ENCODE assay signal across 15 cellular contexts in the genomic region with DNA sequence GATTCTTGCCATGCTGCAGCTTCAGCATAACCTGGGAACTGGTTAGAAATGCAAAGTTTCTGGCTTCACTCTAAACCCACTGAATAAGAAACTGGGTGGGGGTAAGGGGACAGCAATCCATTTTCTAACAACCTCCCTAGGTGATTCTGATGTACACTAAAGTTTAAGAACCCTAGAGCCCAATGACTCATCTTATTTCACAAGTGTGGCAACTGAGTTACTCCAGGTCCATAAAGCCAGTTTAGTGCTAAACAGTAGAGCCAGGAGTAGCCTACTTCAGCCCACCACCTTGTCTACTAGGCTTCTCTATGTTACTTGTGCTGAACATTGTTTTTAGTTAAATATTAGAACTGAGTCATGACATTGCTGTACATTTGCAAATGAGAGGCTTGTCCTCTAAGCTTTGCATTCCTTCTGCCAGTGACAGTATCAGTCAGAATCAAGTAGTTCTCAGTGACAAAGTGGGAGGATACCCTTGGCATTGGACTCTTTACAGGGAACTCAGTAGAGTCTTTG.
DNase-seq lines count a peak whose midpoint lies in the region; ATAC-seq, FAIRE-seq and TF ChIP-seq lines count a peak whose summit lies in the region.
"Had no signal": no experiment of that assay in that cellular context is flagged by ENCODE, and none has a peak within 500 bp of the region (broad histone marks: within the 10 kb centered on the region; RNA-seq: fewer than 3 reads in every experiment).

No MANE protein-coding gene starts in this region.

- H3K4me1 ChIP-seq in neural progenitor cell, result peaks cover 10% of the 10 kb centered on the region
- H3K4me1 ChIP-seq: tibial nerve had no signal

- H3F3A ChIP-seq in neural progenitor cell (ENCODE audit: low read depth), result peaks cover 4% of the 10 kb centered on the region

- ATAC-seq in activated CD8-positive, alpha-beta T cell treated with anti-CD3 and anti-CD28 coated beads for 36 hours, result no peak
- no peak for ATAC-seq in activated CD8-positive, alpha-beta T cell treated with anti-CD3 and anti-CD28 coated beads, Interleukin-2, amount 10 ng/mL, durations not matched to agents 7 days and 5 days
- peak; percentile 16 for ATAC-seq in HG02938 (IDR thresholded peaks at IDR 0.05; ENCODE audit: unreplicated experiment)
- no peak for ATAC-seq in HG02885 (IDR thresholded peaks at IDR 0.05; ENCODE audit: poor library complexity, unreplicated experiment)

- no peak overlapping the region for H3K4me3 ChIP-seq in neural progenitor cell
- H3K4me3 ChIP-seq: tibial nerve had no signal

- peak; percentile 62 for FAIRE-seq in RCC 7860 (lab: Jason Lieb, UNC)

- peak overlapping the region; percentile 57 for H3K27ac Mint-ChIP-seq in activated CD8-positive, alpha-beta T cell treated with anti-CD3 and anti-CD28 coated beads for 36 hours
- no peak overlapping the region for H3K27ac Mint-ChIP-seq in activated CD8-positive, alpha-beta T cell treated with anti-CD3 and anti-CD28 coated beads, Interleukin-2, amount 10 ng/mL, durations not matched to agents 7 days and 5 days
- H3K27ac Mint-ChIP-seq in neural progenitor cell, result peak overlapping the region; percentile 16

- H3K4me2 ChIP-seq in neural progenitor cell, result no peak overlapping the region

- no peak overlapping the region for H3K27ac ChIP-seq in neural progenitor cell
- H3K27ac ChIP-seq: brain microvascular endothelial cell, tibial nerve had no signal

- no peak overlapping the region for H3K4me3 Mint-ChIP-seq in activated CD8-positive, alpha-beta T cell treated with anti-CD3 and anti-CD28 coated beads for 36 hours
- H3K4me3 Mint-ChIP-seq in activated CD8-positive, alpha-beta T cell treated with anti-CD3 and anti-CD28 coated beads, Interleukin-2, amount 10 ng/mL, durations not matched to agents 7 days and 5 days, result no peak overlapping the region
- no peak overlapping the region for H3K4me3 Mint-ChIP-seq in neural progenitor cell
- H3K4me3 Mint-ChIP-seq: activated CD4-positive, alpha-beta T cell treated with anti-CD3 and anti-CD28 coated beads, Interleukin-2, amount 10 ng/mL, durations not matched to agents 7 days and 5 days had no signal

- H3K36me3 Mint-ChIP-seq in activated CD8-positive, alpha-beta T cell treated with anti-CD3 and anti-CD28 coated beads for 36 hours (ENCODE audit: low read depth), result no peaks in the 10 kb centered on the region
- H3K36me3 Mint-ChIP-seq in activated CD8-positive, alpha-beta T cell treated with anti-CD3 and anti-CD28 coated beads, Interleukin-2, amount 10 ng/mL, durations not matched to agents 7 days and 5 days (ENCODE audit: low read depth), result no peaks in the 10 kb centered on the region
- no peaks in the 10 kb centered on the region for H3K36me3 Mint-ChIP-seq in neural progenitor cell

- no peaks in the 10 kb centered on the region for H3K27me3 Mint-ChIP-seq in activated CD8-positive, alpha-beta T cell treated with anti-CD3 and anti-CD28 coated beads for 36 hours
- H3K27me3 Mint-ChIP-seq in activated CD8-positive, alpha-beta T cell treated with anti-CD3 and anti-CD28 coated beads, Interleukin-2, amount 10 ng/mL, durations not matched to agents 7 days and 5 days (ENCODE audit: low read depth), result no peaks in the 10 kb centered on the region
- H3K27me3 Mint-ChIP-seq in neural progenitor cell (ENCODE audit: insufficient read depth, low read depth), result no peaks in the 10 kb centered on the region
- H3K27me3 Mint-ChIP-seq: activated CD4-positive, alpha-beta T cell treated with anti-CD3 and anti-CD28 coated beads, Interleukin-2, amount 10 ng/mL, durations not matched to agents 7 days and 5 days had no signal

- intact Hi-C loops in activated CD8-positive, alpha-beta T cell treated with anti-CD3 and anti-CD28 coated beads for 36 hours (cut with micrococcal nuclease), result no loop called here

- H3K27me3 ChIP-seq in neural progenitor cell, result no peaks in the 10 kb centered on the region
- H3K27me3 ChIP-seq: brain microvascular endothelial cell had no signal

- H4K20me1 ChIP-seq in neural progenitor cell (ENCODE audit: low read depth), result no peaks in the 10 kb centered on the region

- no peaks in the 10 kb centered on the region for H3K9me3 ChIP-seq in neural progenitor cell (ENCODE audit: low read depth)
- H3K9me3 ChIP-seq: tibial nerve had no signal

- no peak for DNase-seq in activated CD8-positive, alpha-beta T cell treated with anti-CD3 and anti-CD28 coated beads for 36 hours
- DNase-seq in activated CD8-positive, alpha-beta T cell treated with anti-CD3 and anti-CD28 coated beads, Interleukin-2, amount 10 ng/mL, durations not matched to agents 7 days and 5 days, result no peak
- DNase-seq in RCC 7860 (ENCODE audit: low spot score), result peak; percentile 20
- DNase-seq in neural progenitor cell (ENCODE audit: low spot score), result no peak
- DNase-seq in GOT3 (lab: John Stamatoyannopoulos, UW), result no peak
- DNase-seq in DMS153 (lab: John Stamatoyannopoulos, UW), result no peak
- DNase-seq: brain microvascular endothelial cell; effector CD4-positive, alpha-beta T cell; NCI-H1694 treated with DMSO at 0.1 percent for 48 hours; NCI-H69; stimulated activated CD8-positive, alpha-beta memory T cell treated with anti-CD3 and anti-CD28 coated beads, Interleukin-4, amount 100 ng/mL, for 48 hours had no signal

- CTCF ChIA-PET in activated CD8-positive, alpha-beta T cell treated with anti-CD3 and anti-CD28 coated beads for 36 hours (lab: Charles Lee), result no interaction called here
- CTCF ChIA-PET in activated CD8-positive, alpha-beta T cell treated with anti-CD3 and anti-CD28 coated beads, Interleukin-2, amount 10 ng/mL, durations not matched to agents 7 days and 5 days (lab: Charles Lee), result no interaction called here

- no peaks in the 10 kb centered on the region for H3K9me3 Mint-ChIP-seq in activated CD8-positive, alpha-beta T cell treated with anti-CD3 and anti-CD28 coated beads for 36 hours
- no peaks in the 10 kb centered on the region for H3K9me3 Mint-ChIP-seq in activated CD8-positive, alpha-beta T cell treated with anti-CD3 and anti-CD28 coated beads, Interleukin-2, amount 10 ng/mL, durations not matched to agents 7 days and 5 days (ENCODE audit: insufficient read depth)
- H3K9me3 Mint-ChIP-seq in neural progenitor cell, result no peaks in the 10 kb centered on the region
- H3K9me3 Mint-ChIP-seq: activated CD4-positive, alpha-beta T cell treated with anti-CD3 and anti-CD28 coated beads, Interleukin-2, amount 10 ng/mL, durations not matched to agents 7 days and 5 days had no signal

- POLR2A ChIA-PET in activated CD8-positive, alpha-beta T cell treated with anti-CD3 and anti-CD28 coated beads for 36 hours (lab: Charles Lee), result no interaction called here
- POLR2A ChIA-PET in activated CD8-positive, alpha-beta T cell treated with anti-CD3 and anti-CD28 coated beads, Interleukin-2, amount 10 ng/mL, durations not matched to agents 7 days and 5 days (lab: Charles Lee), result no interaction called here

- H3K36me3 ChIP-seq in neural progenitor cell, result no peaks in the 10 kb centered on the region
- H3K36me3 ChIP-seq: brain microvascular endothelial cell, tibial nerve had no signal

- no peak overlapping the region for H2AFZ ChIP-seq in neural progenitor cell (replicated peaks)

- H3K79me2 ChIP-seq in neural progenitor cell (ENCODE audit: low read depth), result no peaks in the 10 kb centered on the region

- no peak overlapping the region for H3K9ac ChIP-seq in neural progenitor cell

- peaks cover 44% of the 10 kb centered on the region for H3K4me1 Mint-ChIP-seq in activated CD8-positive, alpha-beta T cell treated with anti-CD3 and anti-CD28 coated beads for 36 hours (ENCODE audit: low read depth)
- peaks cover 53% of the 10 kb centered on the region for H3K4me1 Mint-ChIP-seq in activated CD8-positive, alpha-beta T cell treated with anti-CD3 and anti-CD28 coated beads, Interleukin-2, amount 10 ng/mL, durations not matched to agents 7 days and 5 days (ENCODE audit: low read depth)
- peaks cover 8% of the 10 kb centered on the region for H3K4me1 Mint-ChIP-seq in neural progenitor cell

- no peak for TF ChIP-seq CTCF in activated CD8-positive, alpha-beta T cell treated with anti-CD3 and anti-CD28 coated beads for 36 hours (IDR thresholded peaks at IDR 0.05)
- no peak for TF ChIP-seq CTCF in neural progenitor cell (IDR thresholded peaks at IDR 0.05)
